In the genomic region with DNA sequence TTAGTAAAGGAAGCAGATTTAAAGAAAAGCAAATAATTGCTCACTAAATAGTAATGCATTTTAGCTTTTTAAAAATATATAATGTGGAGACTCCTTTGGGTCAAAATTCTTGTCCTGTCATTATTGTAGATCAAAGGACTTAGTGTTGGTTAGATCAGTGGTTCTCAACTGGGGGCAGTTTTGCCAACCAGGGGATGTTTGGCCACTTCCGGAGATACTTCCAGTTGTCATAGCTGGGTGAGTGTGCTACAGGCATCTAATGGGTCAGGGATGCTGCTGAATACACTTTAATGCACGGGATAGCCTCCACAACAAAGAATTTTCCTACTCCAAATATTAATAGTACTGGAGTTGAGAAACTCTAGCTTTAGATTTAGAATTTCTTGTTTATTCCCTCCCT, we compare ENCODE assay signal across 8 cellular contexts.
DNase-seq lines count a peak whose midpoint lies in the region; ATAC-seq and TF ChIP-seq lines count a peak whose summit lies in the region.

No MANE protein-coding gene starts in this region.

- H3K27me3 Mint-ChIP-seq in activated T-cell treated with anti-CD3 and anti-CD28 coated beads, Interleukin-2, amount 50 U/mL, for 72 hours (ENCODE audit: low read depth): no peaks in the 10 kb centered on the region
- H3K27me3 Mint-ChIP-seq in type B pancreatic cell: no peaks in the 10 kb centered on the region

- H3K4me3 ChIP-seq in left lung (peak overlapping the region; percentile 25 to 28), foreskin fibroblast (ENCODE audit: low read depth in 1 of 2, low read length in 2 of 2) (no peak overlapping the region)

- intact Hi-C loops in left lung (cut with DNase I): no loop called here

- H3K27ac ChIP-seq in VCaP: peak overlapping the region; percentile 80
- peak overlapping the region; percentile 73 to 88 for H3K27ac ChIP-seq in left lung

- H3K27ac Mint-ChIP-seq in activated T-cell treated with anti-CD3 and anti-CD28 coated beads, Interleukin-2, amount 50 U/mL, for 72 hours: peak overlapping the region; percentile 89
- H3K27ac Mint-ChIP-seq in type B pancreatic cell: peak overlapping the region; percentile 96

- no peak for ATAC-seq in activated T-cell treated with anti-CD3 and anti-CD28 coated beads, Interleukin-2, amount 50 U/mL, for 72 hours (replicated peaks in 1 of 2)
- no peak for ATAC-seq in left lung

- TF ChIP-seq CTCF in VCaP (conservative IDR thresholded peaks at IDR 0.05) (no peak), left lung (IDR thresholded peaks at IDR 0.05) (no peak), type B pancreatic cell (conservative IDR thresholded peaks at IDR 0.05) (no peak), foreskin fibroblast (IDR thresholded peaks at IDR 0.05; ENCODE audit: low read depth, low read length) (no peak)

- no peak for DNase-seq in activated T-cell treated with anti-CD3 and anti-CD28 coated beads, Interleukin-2, amount 50 U/mL, for 72 hours
- DNase-seq in activated T-cell treated with anti-CD3 and anti-CD28 coated beads, Interleukin-2, amount 50 U/mL, for 1 hour: no peak
- DNase-seq in left lung (no peak), type B pancreatic cell (ENCODE audit: extremely low spot score, unreplicated experiment) (no peak), germinal center (ENCODE audit: low spot score) (no peak), foreskin fibroblast (no peak), LoVo (ENCODE audit: low spot score) (no peak)

- peaks cover 0 to 11% of the 10 kb centered on the region in 2 donors for H3K4me1 ChIP-seq in left lung

- H3K9me3 Mint-ChIP-seq in activated T-cell treated with anti-CD3 and anti-CD28 coated beads, Interleukin-2, amount 50 U/mL, for 72 hours: peaks cover 2 to 4% of the 10 kb centered on the region in 2 donors
- peaks cover 11% of the 10 kb centered on the region for H3K9me3 Mint-ChIP-seq in type B pancreatic cell

- no peaks in the 10 kb centered on the region for H3K36me3 ChIP-seq in left lung

- H3K9me3 ChIP-seq in left lung: no peaks in the 10 kb centered on the region

- no peaks in the 10 kb centered on the region for H3K27me3 ChIP-seq in left lung

- peaks cover 79% of the 10 kb centered on the region for H3K4me1 Mint-ChIP-seq in activated T-cell treated with anti-CD3 and anti-CD28 coated beads, Interleukin-2, amount 50 U/mL, for 72 hours (ENCODE audit: low read depth)
- H3K4me1 Mint-ChIP-seq in type B pancreatic cell (ENCODE audit: unreplicated experiment): peaks cover 26% of the 10 kb centered on the region

- peaks cover 0 to 6% of the 10 kb centered on the region in 2 donors for H3K36me3 Mint-ChIP-seq in activated T-cell treated with anti-CD3 and anti-CD28 coated beads, Interleukin-2, amount 50 U/mL, for 72 hours (ENCODE audit: insufficient read depth in 2 of 2)
- H3K36me3 Mint-ChIP-seq in type B pancreatic cell: peaks cover 21% of the 10 kb centered on the region

- H3K4me3 Mint-ChIP-seq in activated T-cell treated with anti-CD3 and anti-CD28 coated beads, Interleukin-2, amount 50 U/mL, for 72 hours: peak overlapping the region; percentile 69 to 88
- peak overlapping the region; percentile 85 for H3K4me3 Mint-ChIP-seq in type B pancreatic cell

Comparison
In these comparisons a context has a peak if more than half of its experiments do, and no peak if none do; other contexts are left out.
1. H3K4me3 ChIP-seq: peak in left lung (2 of 2); none in foreskin fibroblast (0 of 2).